In the genomic region with DNA sequence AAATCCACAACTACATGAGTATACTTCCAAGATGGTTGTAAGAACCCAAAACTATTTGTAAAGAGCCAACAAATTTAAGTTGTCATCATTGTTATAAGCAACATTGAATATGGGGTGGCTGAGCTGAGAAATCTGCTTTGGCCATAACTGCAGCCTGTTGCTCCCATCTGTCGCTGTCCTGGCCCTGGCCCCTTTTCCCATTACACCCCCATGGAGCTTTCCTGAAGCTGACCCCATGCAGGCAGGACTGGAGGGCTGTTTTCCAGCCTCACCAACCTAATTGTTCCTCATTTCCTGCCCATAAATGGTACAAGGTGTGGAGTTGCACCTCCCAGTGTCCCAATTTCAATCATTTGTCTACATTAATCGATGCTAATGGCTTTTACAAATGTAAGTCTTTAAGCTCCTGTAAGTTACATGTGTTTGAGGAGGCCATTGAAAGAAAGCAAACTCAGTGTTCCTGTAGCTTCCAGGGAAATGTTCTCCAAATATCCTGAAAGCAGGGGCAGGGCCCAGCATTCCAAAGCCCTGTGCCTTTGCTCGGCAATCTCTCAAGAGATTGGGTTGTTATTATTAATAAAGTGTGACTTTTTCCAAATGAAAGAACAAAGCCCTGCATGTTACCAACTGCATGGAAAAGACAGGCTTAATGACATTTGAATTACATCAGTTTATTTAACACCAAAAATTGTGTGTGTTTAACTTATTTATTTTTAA, we compare ENCODE assay signal across 19 cellular contexts.
DNase-seq lines count a peak whose midpoint lies in the region; ATAC-seq and TF ChIP-seq lines count a peak whose summit lies in the region.
"Had no signal": no experiment of that assay in that cellular context is flagged by ENCODE, and none has a peak within 500 bp of the region (broad histone marks: within the 10 kb centered on the region; RNA-seq: fewer than 3 reads in every experiment).

No MANE protein-coding gene starts in this region.

- peaks cover 0 to 6% of the 10 kb centered on the region in 2 donors for H3K27me3 Mint-ChIP-seq in natural killer cell (ENCODE audit: low read depth in 2 of 2)

- H3K79me2 ChIP-seq in osteoblast (ENCODE audit: insufficient read depth, low read length) = no peaks in the 10 kb centered on the region

- H4K20me1 ChIP-seq in osteoblast (ENCODE audit: insufficient read depth, low read length) = no peaks in the 10 kb centered on the region

- H3K9me3 ChIP-seq in osteoblast (ENCODE audit: low read depth, low read length) = no peaks in the 10 kb centered on the region
- H3K9me3 ChIP-seq: A549, SJSA1 had no signal

- peak overlapping the region; percentile 32 for H2AFZ ChIP-seq in osteoblast (ENCODE audit: low read length)

- H3K27me3 ChIP-seq in osteoblast (ENCODE audit: insufficient read depth, low read length) = no peaks in the 10 kb centered on the region
- H3K27me3 ChIP-seq: SJSA1 had no signal

- no peaks in the 10 kb centered on the region for H3K36me3 ChIP-seq in osteoblast (ENCODE audit: insufficient read depth, low read length)
- H3K36me3 ChIP-seq: SJSA1 had no signal

- peaks cover 17% of the 10 kb centered on the region for H3K4me1 ChIP-seq in osteoblast (ENCODE audit: insufficient read depth, low read length)
- H3K4me1 ChIP-seq: SJSA1 had no signal

- H3K36me3 Mint-ChIP-seq in natural killer cell = no peaks in the 10 kb centered on the region
- H3K36me3 Mint-ChIP-seq: CD14-positive monocyte had no signal

- H3K9me3 Mint-ChIP-seq in natural killer cell = peaks cover 0 to 3% of the 10 kb centered on the region in 2 donors

- no peak for DNase-seq in left ventricle myocardium superior
- DNase-seq in left cardiac atrium = no peak
- DNase-seq in cerebellum (ENCODE audit: low spot score) = peak; percentile 59
- DNase-seq in osteoblast (ENCODE audit: insufficient read length, low spot score, missing footprints) = no peak
- no peak for DNase-seq in natural killer cell
- no peak for DNase-seq in OCI-M2 (lab: John Stamatoyannopoulos, UW; ENCODE audit: unreplicated experiment)
- DNase-seq in H4 (ENCODE audit: low spot score) = no peak
- DNase-seq: COR-L47, GOT3, Karpas-422, MM.1S, NCI-H1105 treated with DMSO at 0.1 percent for 48 hours, NCI-H187, NCI-H446 had no signal

- no peak overlapping the region for H3K4me2 ChIP-seq in osteoblast (ENCODE audit: insufficient read depth, low read length)
- H3K4me2 ChIP-seq: A549 had no signal

- TF ChIP-seq CTCF in osteoblast (IDR thresholded peaks at IDR 0.05; ENCODE audit: extremely low read depth, low read depth, low read length) (no peak), natural killer cell (IDR thresholded peaks at IDR 0.05) (no peak)

- no peak overlapping the region for H3K4me3 Mint-ChIP-seq in natural killer cell
- H3K4me3 Mint-ChIP-seq: CD14-positive monocyte had no signal

- no peak overlapping the region for H3K4me3 ChIP-seq in osteoblast (ENCODE audit: insufficient read depth, low read length)
- H3K4me3 ChIP-seq: A549, SJSA1 had no signal

- peak; percentile 46 for ATAC-seq in left ventricle myocardium superior
- ATAC-seq in left cardiac atrium = no peak
- no peak for ATAC-seq in natural killer cell
- ATAC-seq in HG03108 (IDR thresholded peaks at IDR 0.05; ENCODE audit: unreplicated experiment) = no peak
- ATAC-seq: A549, HepG2 had no signal

- H3K4me1 Mint-ChIP-seq in natural killer cell = no peaks in the 10 kb centered on the region
- H3K4me1 Mint-ChIP-seq: CD14-positive monocyte had no signal

- intact Hi-C loops in left ventricle myocardium superior (cut with micrococcal nuclease) = no loop called here
- intact Hi-C loops in left cardiac atrium (cut with DNase I) = no loop called here
- intact Hi-C loops in natural killer cell (cut with micrococcal nuclease) = no loop called here

- H3K27ac ChIP-seq in osteoblast (ENCODE audit: low read depth, low read length) = no peak overlapping the region
- H3K27ac ChIP-seq: A549, SJSA1 had no signal

- no peak overlapping the region for H3K27ac Mint-ChIP-seq in natural killer cell
- H3K27ac Mint-ChIP-seq: CD14-positive monocyte had no signal
